In genomic region chr5:142149363-142149762, GRCh38 we compare ENCODE assay signal across 20 cellular contexts.
"Had no signal": no experiment of that assay in that cellular context is flagged by ENCODE, and none has a peak within 500 bp of the region (broad histone marks: within the 10 kb centered on the region; RNA-seq: fewer than 3 reads in every experiment).

No MANE protein-coding gene starts in this region.

- H3K27me3 Mint-ChIP-seq: activated CD4-positive, alpha-beta T cell treated with anti-CD3 and anti-CD28 coated beads, Interleukin-2, amount 10 ng/mL, durations not matched to agents 7 days and 5 days; activated naive CD8-positive, alpha-beta T cell treated with anti-CD3 and anti-CD28 coated beads, Interleukin-2, amount 10 ng/mL, durations not matched to agents 7 days and 5 days had no signal

- ATAC-seq: activated CD4-positive, CD25-positive, alpha-beta regulatory T cell treated with anti-CD3 and anti-CD28 coated beads, Interleukin-2, amount 50 U/mL, for 24 hours; body of pancreas; sciatic nerve; stimulated activated effector memory CD8-positive, alpha-beta T cell treated with anti-CD3 and anti-CD28 coated beads, Interleukin-12 subunit alpha, Interleukin-12 subunit beta, amount 100 ng/mL, for 72 hours had no signal

- H3K9me3 Mint-ChIP-seq: activated CD4-positive, alpha-beta T cell treated with anti-CD3 and anti-CD28 coated beads, Interleukin-2, amount 10 ng/mL, durations not matched to agents 7 days and 5 days; activated naive CD8-positive, alpha-beta T cell treated with anti-CD3 and anti-CD28 coated beads, Interleukin-2, amount 10 ng/mL, durations not matched to agents 7 days and 5 days; nephron; stimulated activated effector memory CD8-positive, alpha-beta T cell treated with anti-CD3 and anti-CD28 coated beads, Interleukin-12 subunit alpha, Interleukin-12 subunit beta, amount 100 ng/mL, for 72 hours had no signal

- H3K27me3 ChIP-seq: body of pancreas, dorsolateral prefrontal cortex, hepatocyte, stomach had no signal

- H3K4me1 Mint-ChIP-seq: activated naive CD8-positive, alpha-beta T cell treated with anti-CD3 and anti-CD28 coated beads, Interleukin-2, amount 10 ng/mL, durations not matched to agents 7 days and 5 days; stimulated activated effector memory CD8-positive, alpha-beta T cell treated with anti-CD3 and anti-CD28 coated beads, Interleukin-12 subunit alpha, Interleukin-12 subunit beta, amount 100 ng/mL, for 72 hours had no signal

- DNase-seq: activated CD4-positive, alpha-beta T cell treated with anti-CD3 and anti-CD28 coated beads, Interleukin-2, amount 10 ng/mL, durations not matched to agents 7 days and 5 days; activated naive CD4-positive, alpha-beta T cell; activated naive CD8-positive, alpha-beta T cell treated with anti-CD3 and anti-CD28 coated beads, Interleukin-2, amount 10 ng/mL, durations not matched to agents 7 days and 5 days; body of pancreas; central memory CD4-positive, alpha-beta T cell; dorsolateral prefrontal cortex; islet precursor cell; mammary epithelial cell; midbrain; stimulated activated CD4-positive, alpha-beta T cell treated with anti-CD3 and anti-CD28 coated beads, Interleukin-4, amount 100 ng/mL, for 24 hours; stomach; T-helper 1 cell; T-helper 9 cell; trophoblast cell had no signal

- H3K27ac ChIP-seq: body of pancreas, hepatocyte, parathyroid adenoma, stomach had no signal

- H3K4me3 Mint-ChIP-seq: activated CD4-positive, alpha-beta T cell treated with anti-CD3 and anti-CD28 coated beads, Interleukin-2, amount 10 ng/mL, durations not matched to agents 7 days and 5 days; activated naive CD8-positive, alpha-beta T cell treated with anti-CD3 and anti-CD28 coated beads, Interleukin-2, amount 10 ng/mL, durations not matched to agents 7 days and 5 days; nephron; stimulated activated effector memory CD8-positive, alpha-beta T cell treated with anti-CD3 and anti-CD28 coated beads, Interleukin-12 subunit alpha, Interleukin-12 subunit beta, amount 100 ng/mL, for 72 hours had no signal

- H3K4me1 ChIP-seq: body of pancreas, parathyroid adenoma had no signal

- H3K27ac Mint-ChIP-seq: activated CD4-positive, alpha-beta T cell treated with anti-CD3 and anti-CD28 coated beads, Interleukin-2, amount 10 ng/mL, durations not matched to agents 7 days and 5 days; activated naive CD8-positive, alpha-beta T cell treated with anti-CD3 and anti-CD28 coated beads, Interleukin-2, amount 10 ng/mL, durations not matched to agents 7 days and 5 days; nephron; stimulated activated effector memory CD8-positive, alpha-beta T cell treated with anti-CD3 and anti-CD28 coated beads, Interleukin-12 subunit alpha, Interleukin-12 subunit beta, amount 100 ng/mL, for 72 hours had no signal
